In genomic region chr14:38184132-38184531, GRCh38 we compare ENCODE assay signal across 23 cellular contexts. TPM values are rescaled to one million over a fixed set of nuclear protein-coding genes. Genes with fewer than 3 reads are reported as not detected.
"Had no signal": no experiment of that assay in that cellular context is flagged by ENCODE, and none has a peak within 500 bp of the region (broad histone marks: within the 10 kb centered on the region; RNA-seq: fewer than 3 reads in every experiment).

No MANE protein-coding gene starts in this region.

- H3K27me3 Mint-ChIP-seq: IgD-negative memory B cell had no signal

- H3K36me3 Mint-ChIP-seq: IgD-negative memory B cell had no signal

- H3K9me3 ChIP-seq: SJSA1 had no signal

- H3K9ac ChIP-seq: KMS-11 had no signal

- H3K4me3 Mint-ChIP-seq: IgD-negative memory B cell had no signal

- H3K27ac Mint-ChIP-seq: IgD-negative memory B cell had no signal

- H3K4me2 ChIP-seq: KMS-11 had no signal

- H3K36me3 ChIP-seq: SJSA1 had no signal

- ATAC-seq: K562 had no signal

- H3K4me1 ChIP-seq: SJSA1 had no signal

- H3K4me3 ChIP-seq: K562, SJSA1, SK-N-MC had no signal

- H3K27me3 ChIP-seq: SJSA1 had no signal

- H3K27ac ChIP-seq: HL-60, KMS-11, SJSA1, SK-N-MC had no signal

- DNase-seq: NCI-H1092, NCI-H1105 treated with DMSO at 0.1 percent for 48 hours, NCI-H1417 treated with DMSO at 0.1 percent for 48 hours, NCI-H146, NCI-H1694 treated with DMSO at 0.1 percent for 48 hours, NCI-H2029, NCI-H2081 treated with DMSO at 0.1 percent for 48 hours, NCI-H2171, NCI-H226, NCI-H446, NCI-H510A, NCI-H524 treated with DMSO at 0.1 percent for 48 hours, NCI-H69, NCI-H774, Right ventricle myocardium superior, RPMI8226, SIG-M5 had no signal

RNA-seq across cellular contexts. Expression of gene SSTR1, which starts 23.6 kb away (rescaled TPM):
- total RNA-seq: K562, SJSA1 had no signal
- polyA plus RNA-seq: IgD-negative memory B cell, K562 had no signal
